ENCODE assay signal across 18 cellular contexts in genomic region chr3:66110840-66111239, GRCh38.
DNase-seq lines count a peak whose midpoint lies in the region; ATAC-seq, FAIRE-seq and TF ChIP-seq lines count a peak whose summit lies in the region.
"Had no signal": no experiment of that assay in that cellular context is flagged by ENCODE, and none has a peak within 500 bp of the region (broad histone marks: within the 10 kb centered on the region; RNA-seq: fewer than 3 reads in every experiment).

No MANE protein-coding gene starts in this region.

- TF ChIP-seq POLR2A in H54 (IDR thresholded peaks at IDR 0.05; ENCODE audit: low read depth, low read length) = no peak

- no peak for ATAC-seq in HG03460 (IDR thresholded peaks at IDR 0.05; ENCODE audit: unreplicated experiment)
- no peak for ATAC-seq in GM19395 (IDR thresholded peaks at IDR 0.05; ENCODE audit: unreplicated experiment)
- ATAC-seq: sciatic nerve had no signal

- FAIRE-seq in H54 (lab: Jason Lieb, UNC) = no peak

- H3K36me3 ChIP-seq in SJCRH30 = no peaks in the 10 kb centered on the region
- H3K36me3 ChIP-seq: tibial nerve had no signal

- DNase-seq in H4 (ENCODE audit: low spot score) (peak; percentile 10), SJCRH30 (peak; percentile 4 to 16), epithelial cell of esophagus (ENCODE audit: low read depth) (peak; percentile 29), lung microvascular endothelial cell (ENCODE audit: low read depth in 2 of 2) (peak; percentile 90 to 99), H54 (ENCODE audit: insufficient read length, low spot score) (no peak), dedifferentiated amniotic fluid mesenchymal stem cell (ENCODE audit: extremely low spot score) (no peak)
- DNase-seq: activated CD4-positive, alpha-beta T cell treated with anti-CD3 and anti-CD28 coated beads, Interleukin-2, amount 10 ng/mL, durations not matched to agents 24 days and 14 days; activated naive CD8-positive, alpha-beta T cell treated with anti-CD3 and anti-CD28 coated beads, Interleukin-2, amount 10 ng/mL, durations not matched to agents 7 days and 5 days; erythroblast; nephron progenitor cell; SHP77 treated with DMSO at 0.1 percent for 48 hours; stimulated activated CD4-positive, alpha-beta T cell treated with anti-CD3 and anti-CD28 coated beads, Interleukin-4, amount 100 ng/mL, for 24 hours; T-helper 9 cell had no signal

- H3K9me3 ChIP-seq in SJCRH30 (replicated peaks) = no peaks in the 10 kb centered on the region
- H3K9me3 ChIP-seq: tibial nerve had no signal

- H3K4me3 ChIP-seq in SJCRH30 (no peak overlapping the region), epithelial cell of esophagus (ENCODE audit: low read length) (no peak overlapping the region)
- H3K4me3 ChIP-seq: hepatocyte, tibial nerve had no signal

- H3K27me3 ChIP-seq in SJCRH30 = no peaks in the 10 kb centered on the region
- H3K27me3 ChIP-seq: hepatocyte, tibial nerve had no signal

- TF ChIP-seq CTCF in epithelial cell of esophagus (IDR thresholded peaks at IDR 0.05; ENCODE audit: insufficient read depth, low read depth, low read length, missing control alignments) = no peak

- no peak overlapping the region for H3K27ac ChIP-seq in SJCRH30
- H3K27ac ChIP-seq: hepatocyte, tibial nerve had no signal

- peaks cover 8% of the 10 kb centered on the region for H3K4me1 ChIP-seq in SJCRH30
- H3K4me1 ChIP-seq: tibial nerve had no signal

Comparison
In these comparisons a context has a peak if more than half of its experiments do, and no peak if none do; other contexts are left out.
1. DNase-seq: peak in H4 (single experiment), SJCRH30 (2 of 2), epithelial cell of esophagus (single experiment) and lung microvascular endothelial cell (2 of 2); none in H54 (single experiment) and dedifferentiated amniotic fluid mesenchymal stem cell (single experiment).